In the genomic region with DNA sequence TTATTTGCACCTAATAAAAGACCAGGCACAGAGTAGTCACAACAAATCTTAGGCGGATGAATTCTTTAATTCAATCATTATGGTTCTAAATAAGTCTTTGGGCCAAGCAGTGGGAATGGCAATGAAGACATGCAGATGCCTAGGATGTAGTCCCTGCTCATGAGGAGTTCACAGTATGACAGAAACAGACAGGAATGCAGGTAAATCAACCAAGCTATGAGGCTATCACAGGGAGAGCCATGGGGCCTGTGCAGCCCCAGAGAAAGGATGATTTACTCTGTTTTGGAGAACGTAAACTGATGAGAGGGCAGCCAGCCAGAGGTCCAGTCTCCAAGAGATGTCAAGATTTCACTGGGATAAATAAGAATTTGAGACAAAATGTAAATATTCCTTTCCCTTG, we compare ENCODE assay signal across 24 cellular contexts.
"Had no signal": no experiment of that assay in that cellular context is flagged by ENCODE, and none has a peak within 500 bp of the region (broad histone marks: within the 10 kb centered on the region; RNA-seq: fewer than 3 reads in every experiment).

No MANE protein-coding gene starts in this region.

- H3K36me3 ChIP-seq: left ventricle myocardium inferior, neural progenitor cell, neutrophil, right atrium auricular region, stomach, suprapubic skin, thoracic aorta, tibial artery, upper lobe of right lung had no signal

- H3K4me1 Mint-ChIP-seq: memory B cell; naive thymus-derived CD8-positive, alpha-beta T cell; nephron; stimulated activated naive B cell treated with anti-CD40 and anti-IgM and Interleukin-4, amounts not matched to agents 10 μg/mL and 1 μg/mL and 100 μg/mL, for 72 hours had no signal

- H3K27ac Mint-ChIP-seq: memory B cell; naive thymus-derived CD8-positive, alpha-beta T cell; nephron; neural progenitor cell; stimulated activated naive B cell treated with anti-CD40 and anti-IgM and Interleukin-4, amounts not matched to agents 10 μg/mL and 1 μg/mL and 100 μg/mL, for 72 hours had no signal

- H3K79me2 ChIP-seq: parathyroid adenoma had no signal

- H2AFZ ChIP-seq: neural progenitor cell, parathyroid adenoma had no signal

- H3K9ac ChIP-seq: neural progenitor cell, parathyroid adenoma had no signal

- DNase-seq: hippocampal formation; kidney; left ventricle myocardium inferior; naive thymus-derived CD8-positive, alpha-beta T cell; occipital lobe; stimulated activated CD4-positive, alpha-beta T cell treated with anti-CD3 and anti-CD28 coated beads, Interleukin-12 subunit alpha, Interleukin-12 subunit beta, amount 100 ng/mL, for 4 hours; stimulated activated CD4-positive, alpha-beta T cell treated with anti-CD3 and anti-CD28 coated beads, Interleukin-15, amount 100 ng/mL, for 24 hours; stimulated activated CD4-positive, alpha-beta T cell treated with anti-CD3 and anti-CD28 coated beads, Interleukin-2, amount 100 ng/mL, for 24 hours; stimulated activated CD4-positive, alpha-beta T cell treated with anti-CD3 and anti-CD28 coated beads, Interleukin-4, amount 100 ng/mL, for 1 hour; stimulated activated naive B cell treated with anti-CD40 and anti-IgM and Interleukin-4, amounts not matched to agents 10 μg/mL and 1 μg/mL and 100 μg/mL, for 72 hours; stimulated activated naive CD8-positive, alpha-beta T cell treated with anti-CD3 and anti-CD28 coated beads, Interleukin-15, Interleukin-2, amounts not matched to agents 100 U/mL and 50 U/mL, for 24 hours; stomach; tibial artery; upper lobe of right lung had no signal

- H3K27me3 ChIP-seq: neural progenitor cell, neutrophil, right atrium auricular region, stomach, suprapubic skin, tibial artery, upper lobe of right lung had no signal

- H3K4me2 ChIP-seq: neural progenitor cell had no signal

- H3K9me3 ChIP-seq: left ventricle myocardium inferior, neutrophil, right atrium auricular region, stomach, suprapubic skin, thoracic aorta, tibial artery, upper lobe of right lung had no signal

- H3K36me3 Mint-ChIP-seq: memory B cell; naive thymus-derived CD8-positive, alpha-beta T cell; neural progenitor cell; stimulated activated naive B cell treated with anti-CD40 and anti-IgM and Interleukin-4, amounts not matched to agents 10 μg/mL and 1 μg/mL and 100 μg/mL, for 72 hours had no signal

- H3K9me3 Mint-ChIP-seq: nephron; neural progenitor cell; stimulated activated naive B cell treated with anti-CD40 and anti-IgM and Interleukin-4, amounts not matched to agents 10 μg/mL and 1 μg/mL and 100 μg/mL, for 72 hours had no signal

- H3K4me3 Mint-ChIP-seq: memory B cell; naive thymus-derived CD8-positive, alpha-beta T cell; nephron; neural progenitor cell; stimulated activated naive B cell treated with anti-CD40 and anti-IgM and Interleukin-4, amounts not matched to agents 10 μg/mL and 1 μg/mL and 100 μg/mL, for 72 hours had no signal

- H3K4me1 ChIP-seq: left ventricle myocardium inferior, parathyroid adenoma, right atrium auricular region, stomach, suprapubic skin, tibial artery, upper lobe of right lung had no signal

- H3K4me3 ChIP-seq: left ventricle myocardium inferior, lung, neural progenitor cell, right atrium auricular region, skin epidermis, stomach, suprapubic skin, thoracic aorta, tibial artery, upper lobe of right lung had no signal

- H3K27ac ChIP-seq: left ventricle myocardium inferior, neural progenitor cell, neutrophil, parathyroid adenoma, right atrium auricular region, skin epidermis, stomach, suprapubic skin, thoracic aorta, tibial artery, upper lobe of right lung had no signal
